In genomic region chr7:66075590-66076458, GRCh38 we compare ENCODE assay signal across 8 cellular contexts. TPM values are rescaled to one million over a fixed set of nuclear protein-coding genes. Genes with fewer than 3 reads are reported as not detected.
DNase-seq lines count a peak whose midpoint lies in the region; TF ChIP-seq lines count a peak whose summit lies in the region.

ASL (plus strand) TSS chr7:66075819; CDS start chr7:66076082, 263 bp downstream.

- peaks cover 10% of the 10 kb centered on the region for H3K79me2 ChIP-seq in neural progenitor cell (ENCODE audit: low read depth)

- H3F3A ChIP-seq in neural progenitor cell (ENCODE audit: low read depth), result peaks cover 3% of the 10 kb centered on the region

- no peaks in the 10 kb centered on the region for H3K36me3 Mint-ChIP-seq in neural progenitor cell

- peak within 1 kb of the TSS; percentile 93 for H3K4me3 Mint-ChIP-seq in neural progenitor cell

- peaks cover 4% of the 10 kb centered on the region for H3K27me3 Mint-ChIP-seq in neural progenitor cell (ENCODE audit: insufficient read depth, low read depth)

- peak within 1 kb of the TSS; percentile 84 for H3K4me2 ChIP-seq in neural progenitor cell

- H3K4me3 ChIP-seq in H7 (ENCODE audit: insufficient read depth, low read depth, low read length) (peak within 1 kb of the TSS; percentile 88), MG63 (peak within 1 kb of the TSS; percentile 74), SJCRH30 (peak within 1 kb of the TSS; percentile 88), foreskin fibroblast (ENCODE audit: low read depth in 1 of 2, low read length in 2 of 2) (peak within 1 kb of the TSS; percentile 60 to 89), neural progenitor cell (peak within 1 kb of the TSS; percentile 71), stomach smooth muscle (ENCODE audit: low read length in 2 of 2) (peak within 1 kb of the TSS; percentile 73 to 91)

- H3K27ac ChIP-seq in SJCRH30 (peak within 1 kb of the TSS; percentile 12; the same call in 1 of the 2 replicates), neural progenitor cell (no peak within 1 kb of the TSS), stomach smooth muscle (ENCODE audit: low read length) (no peak within 1 kb of the TSS)

- H2AFZ ChIP-seq in neural progenitor cell (replicated peaks), result peak within 1 kb of the TSS; percentile 79

- H3K9me3 Mint-ChIP-seq in neural progenitor cell, result no peaks in the 10 kb centered on the region

- no peak for TF ChIP-seq CTCF in foreskin fibroblast (IDR thresholded peaks at IDR 0.05; ENCODE audit: low read depth, low read length)
- no peak for TF ChIP-seq CTCF in neural progenitor cell (IDR thresholded peaks at IDR 0.05)

- H3K36me3 ChIP-seq in ES-I3 (ENCODE audit: insufficient read depth, low read length), result no peaks in the 10 kb centered on the region
- H3K36me3 ChIP-seq in H7 (replicated peaks; ENCODE audit: control insufficient read depth, insufficient read depth, low read length), result no peaks in the 10 kb centered on the region
- no peaks in the 10 kb centered on the region for H3K36me3 ChIP-seq in MG63
- no peaks in the 10 kb centered on the region for H3K36me3 ChIP-seq in SJCRH30
- no peaks in the 10 kb centered on the region for H3K36me3 ChIP-seq in neural progenitor cell
- no peaks in the 10 kb centered on the region for H3K36me3 ChIP-seq in stomach smooth muscle (ENCODE audit: control insufficient read depth in 2 of 2, insufficient read depth in 2 of 2, low read length in 2 of 2)

- H4K20me1 ChIP-seq in neural progenitor cell (ENCODE audit: low read depth), result no peaks in the 10 kb centered on the region

- peaks cover 5% of the 10 kb centered on the region; the same call in 1 of the 2 replicates for H3K4me1 ChIP-seq in ES-I3 (ENCODE audit: insufficient read depth, low read length)
- H3K4me1 ChIP-seq in SJCRH30, result no peaks in the 10 kb centered on the region; the same call in 1 of the 2 replicates
- no peaks in the 10 kb centered on the region for H3K4me1 ChIP-seq in neural progenitor cell
- peaks cover 12% of the 10 kb centered on the region for H3K4me1 ChIP-seq in stomach smooth muscle (ENCODE audit: control insufficient read depth, insufficient read depth, low read length)

- peaks cover 14% of the 10 kb centered on the region for H3K4me1 Mint-ChIP-seq in neural progenitor cell

- H3K27me3 ChIP-seq in H7 (ENCODE audit: control insufficient read depth, insufficient read depth, low read length), result no peaks in the 10 kb centered on the region
- H3K27me3 ChIP-seq in MG63, result no peaks in the 10 kb centered on the region
- no peaks in the 10 kb centered on the region for H3K27me3 ChIP-seq in SJCRH30
- no peaks in the 10 kb centered on the region for H3K27me3 ChIP-seq in neural progenitor cell
- H3K27me3 ChIP-seq in stomach smooth muscle (ENCODE audit: control insufficient read depth in 1 of 2, insufficient read depth in 2 of 2, low read length in 2 of 2), result no peaks in the 10 kb centered on the region

- no peaks in the 10 kb centered on the region for H3K9me3 ChIP-seq in ES-I3 (ENCODE audit: control insufficient read depth, insufficient read depth, low read length)
- H3K9me3 ChIP-seq in MG63, result no peaks in the 10 kb centered on the region
- H3K9me3 ChIP-seq in SJCRH30 (replicated peaks), result no peaks in the 10 kb centered on the region
- no peaks in the 10 kb centered on the region for H3K9me3 ChIP-seq in neural progenitor cell (ENCODE audit: low read depth)
- no peaks in the 10 kb centered on the region for H3K9me3 ChIP-seq in stomach smooth muscle (ENCODE audit: control insufficient read depth in 2 of 2, low read length in 2 of 2)

- peak within 1 kb of the TSS; percentile 82 for H3K27ac Mint-ChIP-seq in neural progenitor cell

- DNase-seq in H7 (peak; percentile 100), MG63 (peak; percentile 88), SJCRH30 (peak; percentile 92 to 95), foreskin fibroblast (peak; percentile 91 to 97), neural progenitor cell (ENCODE audit: low spot score) (peak; percentile 98)
- DNase-seq in activated gamma-delta T cell treated with anti-CD3 and anti-CD28 coated beads, Interleukin-2, amount 50 U/mL, for 16 hours (ENCODE audit: low read depth), result peak; percentile 80

- peak within 1 kb of the TSS; percentile 78 for H3K9ac ChIP-seq in ES-I3 (ENCODE audit: low read depth, low read length)
- H3K9ac ChIP-seq in neural progenitor cell, result peak within 1 kb of the TSS; percentile 11
- H3K9ac ChIP-seq in stomach smooth muscle (ENCODE audit: low read length in 2 of 2), result peak within 1 kb of the TSS; percentile 57 to 81

RNA-seq across cellular contexts. Expression of gene ASL, which starts in this region (rescaled TPM):
- total RNA-seq in H7 (2014; rRNA removed; shearing (Covaris generic)), result 30.0 and 34.4 TPM in 2 replicates
- 18.4 and 31.4 TPM in 2 replicates for total RNA-seq in MG63 (2014; rRNA removed; shearing (Covaris generic); ENCODE audit: low replicate concordance)
- 13.7 and 15.0 TPM in 2 replicates for total RNA-seq in SJCRH30 (2014; rRNA removed; shearing (Covaris generic))
- 14.2 and 31.9 TPM in 2 replicates for total RNA-seq in neural progenitor cell (ENCODE audit: low replicate concordance)

Comparison
In these comparisons a context has a peak if more than half of its experiments do, and no peak if none do; other contexts are left out.
1. H3K9ac ChIP-seq: peak in every context shown above with its lines; median percentile 78 in ES-I3; 69 in stomach smooth muscle; 11 in neural progenitor cell.